ENCODE assay signal across 22 cellular contexts in genomic region chr9:133151041-133151440, GRCh38. TPM values are rescaled to one million over a fixed set of nuclear protein-coding genes. Genes with fewer than 3 reads are reported as not detected.
DNase-seq lines count a peak whose midpoint lies in the region; ATAC-seq and TF ChIP-seq lines count a peak whose summit lies in the region.
"Had no signal": no experiment of that assay in that cellular context is flagged by ENCODE, and none has a peak within 500 bp of the region (broad histone marks: within the 10 kb centered on the region; RNA-seq: fewer than 3 reads in every experiment).

No MANE protein-coding gene starts in this region.

- H3K9ac ChIP-seq in BLaER1 = no peak overlapping the region

- peaks cover 50% of the 10 kb centered on the region for H3K4me1 ChIP-seq in BLaER1
- H3K4me1 ChIP-seq: foreskin keratinocyte had no signal

- POLR2A ChIA-PET in CD4-positive, alpha-beta T cell (lab: Charles Lee) = no interaction called here

- no peaks in the 10 kb centered on the region for H3K9me3 Mint-ChIP-seq in CD4-positive, alpha-beta T cell
- H3K9me3 Mint-ChIP-seq in activated T-helper 17 cell treated with anti-CD3 and anti-CD28 coated beads, Interleukin-2, amount 50 U/mL, for 72 hours = no peaks in the 10 kb centered on the region
- no peaks in the 10 kb centered on the region for H3K9me3 Mint-ChIP-seq in nephron

- no peak overlapping the region for H3K4me3 ChIP-seq in BLaER1
- H3K4me3 ChIP-seq in dorsolateral prefrontal cortex = no peak overlapping the region
- H3K4me3 ChIP-seq: mucosa of descending colon, tibial nerve had no signal

- peak overlapping the region; percentile 99; the same call in 1 of the 2 replicates for H3K27ac ChIP-seq in BLaER1
- no peak overlapping the region for H3K27ac ChIP-seq in CD4-positive, alpha-beta T cell (ENCODE audit: low read depth, low read length)
- H3K27ac ChIP-seq in dorsolateral prefrontal cortex = peak overlapping the region in 2 of 59 donors; percentile 19 to 36
- H3K27ac ChIP-seq: foreskin keratinocyte, HL-60 had no signal

- no peaks in the 10 kb centered on the region for H3K27me3 ChIP-seq in BLaER1
- no peaks in the 10 kb centered on the region for H3K27me3 ChIP-seq in CD4-positive, alpha-beta T cell (ENCODE audit: control insufficient read depth, insufficient read depth, low read length)
- no peaks in the 10 kb centered on the region for H3K27me3 ChIP-seq in dorsolateral prefrontal cortex
- H3K27me3 ChIP-seq: tibial nerve had no signal

- peak overlapping the region; percentile 43 for H3K27ac Mint-ChIP-seq in CD4-positive, alpha-beta T cell
- H3K27ac Mint-ChIP-seq in activated T-helper 17 cell treated with anti-CD3 and anti-CD28 coated beads, Interleukin-2, amount 50 U/mL, for 72 hours = peak overlapping the region; percentile 67
- H3K27ac Mint-ChIP-seq in nephron = peak overlapping the region; percentile 32 to 45 (median 40)

- peaks cover 55% of the 10 kb centered on the region for H4K20me1 ChIP-seq in BLaER1

- H3K36me3 Mint-ChIP-seq in CD4-positive, alpha-beta T cell (ENCODE audit: low read depth) = peaks cover 9% of the 10 kb centered on the region
- H3K36me3 Mint-ChIP-seq in activated T-helper 17 cell treated with anti-CD3 and anti-CD28 coated beads, Interleukin-2, amount 50 U/mL, for 72 hours (ENCODE audit: low read depth) = peaks cover 26% of the 10 kb centered on the region
- H3K36me3 Mint-ChIP-seq in nephron (ENCODE audit: low read depth) = no peaks in the 10 kb centered on the region

- peak overlapping the region; percentile 100; the same call in 1 of the 2 replicates for H3K4me2 ChIP-seq in BLaER1

- peak overlapping the region; percentile 80 for H3K4me3 Mint-ChIP-seq in CD4-positive, alpha-beta T cell
- peak overlapping the region; percentile 48 for H3K4me3 Mint-ChIP-seq in activated T-helper 17 cell treated with anti-CD3 and anti-CD28 coated beads, Interleukin-2, amount 50 U/mL, for 72 hours
- H3K4me3 Mint-ChIP-seq in nephron = peak overlapping the region; percentile 64 to 80 (median 71)

- H3K9me3 ChIP-seq in BLaER1 = no peaks in the 10 kb centered on the region
- H3K9me3 ChIP-seq in CD4-positive, alpha-beta T cell (ENCODE audit: control insufficient read depth, low read length) = no peaks in the 10 kb centered on the region
- H3K9me3 ChIP-seq: mucosa of descending colon, tibial nerve had no signal

- peaks cover 18% of the 10 kb centered on the region for H3K4me1 Mint-ChIP-seq in CD4-positive, alpha-beta T cell (ENCODE audit: low read depth)
- H3K4me1 Mint-ChIP-seq in activated T-helper 17 cell treated with anti-CD3 and anti-CD28 coated beads, Interleukin-2, amount 50 U/mL, for 72 hours = no peaks in the 10 kb centered on the region
- peaks cover 14% of the 10 kb centered on the region for H3K4me1 Mint-ChIP-seq in nephron

- CTCF ChIA-PET in CD4-positive, alpha-beta T cell (lab: Charles Lee) = interaction anchor here (1.2 kb wide), 1 partner anchor 129 kb away, joined by 3 read pairs; no protein-coding TSS in a partner anchor

- intact Hi-C loops in CD4-positive, alpha-beta T cell (cut with DNase I, micrococcal nuclease) = no loop called here
- intact Hi-C loops in dorsolateral prefrontal cortex (cut with DNase I) = no loop called here

- no peak for TF ChIP-seq CTCF in CD4-positive, alpha-beta T cell (IDR thresholded peaks at IDR 0.05)
- TF ChIP-seq CTCF in nephron (IDR thresholded peaks at IDR 0.05; ENCODE audit: unreplicated experiment in 3 of 3) (no peak), dorsolateral prefrontal cortex (IDR thresholded peaks at IDR 0.05 in 54 of 56, conservative IDR thresholded peaks at IDR 0.05 in 2 of 56; ENCODE audit: low read depth in 1 of 56, partially characterized antibody in 56 of 56) (no peak)

- no peak for DNase-seq in CD4-positive, alpha-beta T cell
- DNase-seq in hepatic stellate cell (ENCODE audit: low spot score) = no peak
- DNase-seq in dorsolateral prefrontal cortex = no peak
- DNase-seq: C1 segment of cervical spinal cord, DND-41, foreskin keratinocyte, MV-4-11, NCI-H2029 treated with DMSO at 0.1 percent for 48 hours, SIG-M5, small intestine, T1000 had no signal

- no peak for ATAC-seq in CD4-positive, alpha-beta T cell (ENCODE audit: poor library complexity)
- no peak for ATAC-seq in activated T-helper 17 cell treated with anti-CD3 and anti-CD28 coated beads, Interleukin-2, amount 50 U/mL, for 72 hours (replicated peaks)
- ATAC-seq in GM21526 (IDR thresholded peaks at IDR 0.05; ENCODE audit: low FRiP score, unreplicated experiment) = no peak
- ATAC-seq: foreskin keratinocyte, mucosa of descending colon had no signal

- H3K36me3 ChIP-seq in BLaER1 = peaks cover 41% of the 10 kb centered on the region

- H3K27me3 Mint-ChIP-seq in CD4-positive, alpha-beta T cell = no peaks in the 10 kb centered on the region
- H3K27me3 Mint-ChIP-seq in activated T-helper 17 cell treated with anti-CD3 and anti-CD28 coated beads, Interleukin-2, amount 50 U/mL, for 72 hours = no peaks in the 10 kb centered on the region
- H3K27me3 Mint-ChIP-seq in nephron (ENCODE audit: low read depth) = peaks cover 5% of the 10 kb centered on the region

RNA-seq across cellular contexts. Expression of gene GBGT1, which starts 12.7 kb away (rescaled TPM):
- total RNA-seq in CD4-positive, alpha-beta T cell = 1 to 10 TPM; 1.3 to 1.8 TPM
- 1 to 10 TPM; 2.8 to 7.2 TPM for total RNA-seq in activated T-helper 17 cell treated with anti-CD3 and anti-CD28 coated beads, Interleukin-2, amount 50 U/mL, for 72 hours
- 10 to 100 TPM in 109 of 120 experiments, 1 to 10 TPM in 11; 5.8 to 27.4 (median 13.8) TPM for total RNA-seq in dorsolateral prefrontal cortex

RNA-seq across cellular contexts. Expression of gene RALGDS, which starts 30.0 kb away (rescaled TPM):
- total RNA-seq in CD4-positive, alpha-beta T cell = 100 to 1,000 TPM; 166 to 168 TPM
- total RNA-seq in activated T-helper 17 cell treated with anti-CD3 and anti-CD28 coated beads, Interleukin-2, amount 50 U/mL, for 72 hours = 100 to 1,000 TPM; 101 to 156 TPM
- 100 to 1,000 TPM in 109 of 120 experiments, 10 to 100 TPM in 11; 72.2 to 415 (median 142) TPM for total RNA-seq in dorsolateral prefrontal cortex

RNA-seq across cellular contexts. Expression of gene OBP2B, which starts 58.0 kb away (rescaled TPM):
- not detected for total RNA-seq in CD4-positive, alpha-beta T cell
- not detected for total RNA-seq in activated T-helper 17 cell treated with anti-CD3 and anti-CD28 coated beads, Interleukin-2, amount 50 U/mL, for 72 hours
- total RNA-seq in dorsolateral prefrontal cortex = not detected
- total RNA-seq: endothelial cell of umbilical vein, foreskin keratinocyte, H1, mucosa of descending colon, NCI-H460, posterior vena cava, tibial nerve had no signal
